ENCODE assay signal across 23 cellular contexts in the genomic region with DNA sequence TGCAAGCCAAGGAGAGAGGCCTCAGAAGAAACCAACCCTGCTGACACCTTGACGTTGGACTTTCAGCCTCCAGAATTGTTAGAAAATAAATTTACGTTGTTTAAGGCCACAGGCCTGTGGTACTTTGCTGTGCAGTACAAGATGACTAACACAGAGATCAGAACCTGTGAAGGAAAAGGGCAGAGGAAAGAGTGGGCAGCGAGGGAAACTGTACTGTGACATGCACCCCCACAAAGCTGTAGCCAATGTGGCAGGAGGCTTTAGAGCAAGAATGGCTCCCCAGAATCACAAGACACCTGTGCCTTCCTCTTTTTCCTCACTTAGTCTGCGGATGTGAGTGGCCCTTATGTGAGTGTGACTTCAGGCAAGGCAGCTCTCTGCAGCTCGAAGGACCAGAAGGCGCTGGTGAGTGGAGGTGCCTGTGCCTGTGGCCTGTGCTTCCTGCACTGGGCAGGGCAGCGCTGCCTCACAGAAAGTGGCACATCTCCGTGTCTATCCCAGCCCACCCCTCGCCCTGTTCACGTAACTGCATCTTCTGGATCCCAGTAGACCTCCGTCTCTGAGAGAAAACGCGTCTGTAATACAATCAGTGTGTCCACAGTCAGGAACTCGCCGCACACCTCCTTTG.
A peak's percentile ranks its signal among the peaks of the same experiment; 100 is the strongest.
DNase-seq lines count a peak whose midpoint lies in the region; ATAC-seq and TF ChIP-seq lines count a peak whose summit lies in the region.
"Had no signal": no experiment of that assay in that cellular context is flagged by ENCODE, and none has a peak within 500 bp of the region (broad histone marks: within the 10 kb centered on the region; RNA-seq: fewer than 3 reads in every experiment).

No MANE protein-coding gene starts in this region.

- no peaks in the 10 kb centered on the region for H3K79me2 ChIP-seq in neural progenitor cell (ENCODE audit: low read depth)

- no peaks in the 10 kb centered on the region for H3K36me3 Mint-ChIP-seq in activated CD8-positive, alpha-beta T cell treated with anti-CD3 and anti-CD28 coated beads for 36 hours (ENCODE audit: low read depth)
- no peaks in the 10 kb centered on the region for H3K36me3 Mint-ChIP-seq in activated CD8-positive, alpha-beta T cell treated with anti-CD3 and anti-CD28 coated beads, Interleukin-2, amount 10 ng/mL, durations not matched to agents 7 days and 5 days (ENCODE audit: low read depth)
- H3K36me3 Mint-ChIP-seq in activated T-helper 17 cell treated with anti-CD3 and anti-CD28 coated beads, Interleukin-2, amount 50 U/mL, for 72 hours (ENCODE audit: low read depth): no peaks in the 10 kb centered on the region
- H3K36me3 Mint-ChIP-seq in neural progenitor cell: no peaks in the 10 kb centered on the region
- H3K36me3 Mint-ChIP-seq: CD4-positive, alpha-beta memory T cell had no signal

- no peaks in the 10 kb centered on the region for H3K36me3 ChIP-seq in neural progenitor cell
- H3K36me3 ChIP-seq: BLaER1 treated with 17β-estradiol and CSF1 and Interleukin-3, amounts not matched to agents 10 nM and 100 nM had no signal

- H2AFZ ChIP-seq in neural progenitor cell (replicated peaks): no peak overlapping the region

- no peak for TF ChIP-seq CTCF in activated CD8-positive, alpha-beta T cell treated with anti-CD3 and anti-CD28 coated beads for 36 hours (IDR thresholded peaks at IDR 0.05)
- no peak for TF ChIP-seq CTCF in neural progenitor cell (IDR thresholded peaks at IDR 0.05)

- no peaks in the 10 kb centered on the region for H3K4me1 ChIP-seq in neural progenitor cell
- H3K4me1 ChIP-seq: A549 had no signal

- no peak overlapping the region for H3K4me3 Mint-ChIP-seq in activated CD8-positive, alpha-beta T cell treated with anti-CD3 and anti-CD28 coated beads for 36 hours
- H3K4me3 Mint-ChIP-seq in activated CD8-positive, alpha-beta T cell treated with anti-CD3 and anti-CD28 coated beads, Interleukin-2, amount 10 ng/mL, durations not matched to agents 7 days and 5 days: no peak overlapping the region
- no peak overlapping the region for H3K4me3 Mint-ChIP-seq in activated T-helper 17 cell treated with anti-CD3 and anti-CD28 coated beads, Interleukin-2, amount 50 U/mL, for 72 hours
- H3K4me3 Mint-ChIP-seq in neural progenitor cell: no peak overlapping the region
- H3K4me3 Mint-ChIP-seq: CD4-positive, alpha-beta memory T cell had no signal

- peak; percentile 92 for ATAC-seq in activated CD8-positive, alpha-beta T cell treated with anti-CD3 and anti-CD28 coated beads for 36 hours
- no peak for ATAC-seq in activated CD8-positive, alpha-beta T cell treated with anti-CD3 and anti-CD28 coated beads, Interleukin-2, amount 10 ng/mL, durations not matched to agents 7 days and 5 days
- ATAC-seq in activated T-helper 17 cell treated with anti-CD3 and anti-CD28 coated beads, Interleukin-2, amount 50 U/mL, for 72 hours (replicated peaks): peak; percentile 80
- ATAC-seq in stimulated activated naive CD8-positive, alpha-beta T cell treated with anti-CD3 and anti-CD28 coated beads, Interleukin-15, Interleukin-2, amounts not matched to agents 100 U/mL and 50 U/mL, for 24 hours: peak; percentile 88
- no peak for ATAC-seq in GM21717 (IDR thresholded peaks at IDR 0.05; ENCODE audit: unreplicated experiment)
- no peak for ATAC-seq in GM18517 (IDR thresholded peaks at IDR 0.05; ENCODE audit: unreplicated experiment)
- ATAC-seq: A549, PC-3 had no signal

- peak overlapping the region; percentile 18 for H3K27ac Mint-ChIP-seq in activated CD8-positive, alpha-beta T cell treated with anti-CD3 and anti-CD28 coated beads for 36 hours
- no peak overlapping the region for H3K27ac Mint-ChIP-seq in activated CD8-positive, alpha-beta T cell treated with anti-CD3 and anti-CD28 coated beads, Interleukin-2, amount 10 ng/mL, durations not matched to agents 7 days and 5 days
- no peak overlapping the region for H3K27ac Mint-ChIP-seq in activated T-helper 17 cell treated with anti-CD3 and anti-CD28 coated beads, Interleukin-2, amount 50 U/mL, for 72 hours
- peak overlapping the region; percentile 58 for H3K27ac Mint-ChIP-seq in neural progenitor cell

- no peaks in the 10 kb centered on the region for H3F3A ChIP-seq in neural progenitor cell (ENCODE audit: low read depth)

- no peak overlapping the region for H3K9ac ChIP-seq in neural progenitor cell
- H3K9ac ChIP-seq: BLaER1 treated with 17β-estradiol and CSF1 and Interleukin-3, amounts not matched to agents 10 nM and 100 nM; KMS-11 had no signal

- no peaks in the 10 kb centered on the region for H4K20me1 ChIP-seq in neural progenitor cell (ENCODE audit: low read depth)
- H4K20me1 ChIP-seq: BLaER1 treated with 17β-estradiol and CSF1 and Interleukin-3, amounts not matched to agents 10 nM and 100 nM had no signal

- peaks cover 6% of the 10 kb centered on the region for H3K27me3 Mint-ChIP-seq in activated CD8-positive, alpha-beta T cell treated with anti-CD3 and anti-CD28 coated beads for 36 hours
- peaks cover 2% of the 10 kb centered on the region for H3K27me3 Mint-ChIP-seq in activated CD8-positive, alpha-beta T cell treated with anti-CD3 and anti-CD28 coated beads, Interleukin-2, amount 10 ng/mL, durations not matched to agents 7 days and 5 days (ENCODE audit: low read depth)
- peaks cover 24% of the 10 kb centered on the region for H3K27me3 Mint-ChIP-seq in activated T-helper 17 cell treated with anti-CD3 and anti-CD28 coated beads, Interleukin-2, amount 50 U/mL, for 72 hours
- H3K27me3 Mint-ChIP-seq in neural progenitor cell (ENCODE audit: insufficient read depth, low read depth): no peaks in the 10 kb centered on the region

- H3K4me2 ChIP-seq in neural progenitor cell: no peak overlapping the region
- H3K4me2 ChIP-seq: A549; BLaER1 treated with 17β-estradiol and CSF1 and Interleukin-3, amounts not matched to agents 10 nM and 100 nM; KMS-11 had no signal

- DNase-seq in activated CD8-positive, alpha-beta T cell treated with anti-CD3 and anti-CD28 coated beads for 36 hours: peak; percentile 70
- DNase-seq in activated CD8-positive, alpha-beta T cell treated with anti-CD3 and anti-CD28 coated beads, Interleukin-2, amount 10 ng/mL, durations not matched to agents 7 days and 5 days: no peak
- DNase-seq in neural progenitor cell (ENCODE audit: low spot score): no peak
- peak; percentile 14 for DNase-seq in stimulated activated naive CD8-positive, alpha-beta T cell treated with anti-CD3 and anti-CD28 coated beads, Interleukin-15, Interleukin-2, amounts not matched to agents 100 U/mL and 50 U/mL, for 24 hours
- DNase-seq: AML-193; CD4-positive, alpha-beta memory T cell; COR-L47; DMS53; HCEC 1CT; MM.1S; NCI-H2029; NCI-H446; NCI-H526; NCI-H82; NK-92 treated with Interleukin-12 subunit alpha and Interleukin-12 subunit beta, amount 100 ng/mL, for 24 hours; PC-3 had no signal

- peaks cover 21% of the 10 kb centered on the region for H3K4me1 Mint-ChIP-seq in activated CD8-positive, alpha-beta T cell treated with anti-CD3 and anti-CD28 coated beads for 36 hours (ENCODE audit: low read depth)
- H3K4me1 Mint-ChIP-seq in activated CD8-positive, alpha-beta T cell treated with anti-CD3 and anti-CD28 coated beads, Interleukin-2, amount 10 ng/mL, durations not matched to agents 7 days and 5 days (ENCODE audit: low read depth): no peaks in the 10 kb centered on the region
- H3K4me1 Mint-ChIP-seq in activated T-helper 17 cell treated with anti-CD3 and anti-CD28 coated beads, Interleukin-2, amount 50 U/mL, for 72 hours: no peaks in the 10 kb centered on the region
- peaks cover 6% of the 10 kb centered on the region for H3K4me1 Mint-ChIP-seq in neural progenitor cell
- H3K4me1 Mint-ChIP-seq: CD4-positive, alpha-beta memory T cell had no signal

- intact Hi-C loops in activated CD8-positive, alpha-beta T cell treated with anti-CD3 and anti-CD28 coated beads for 36 hours (cut with micrococcal nuclease): no loop called here

- no peaks in the 10 kb centered on the region for H3K9me3 ChIP-seq in neural progenitor cell (ENCODE audit: low read depth)
- H3K9me3 ChIP-seq: A549 had no signal

- no peaks in the 10 kb centered on the region for H3K9me3 Mint-ChIP-seq in activated CD8-positive, alpha-beta T cell treated with anti-CD3 and anti-CD28 coated beads for 36 hours
- H3K9me3 Mint-ChIP-seq in activated CD8-positive, alpha-beta T cell treated with anti-CD3 and anti-CD28 coated beads, Interleukin-2, amount 10 ng/mL, durations not matched to agents 7 days and 5 days (ENCODE audit: insufficient read depth): no peaks in the 10 kb centered on the region
- H3K9me3 Mint-ChIP-seq in activated T-helper 17 cell treated with anti-CD3 and anti-CD28 coated beads, Interleukin-2, amount 50 U/mL, for 72 hours: no peaks in the 10 kb centered on the region
- H3K9me3 Mint-ChIP-seq in neural progenitor cell: peaks cover 3% of the 10 kb centered on the region
- H3K9me3 Mint-ChIP-seq: IgD-negative memory B cell had no signal

- POLR2A ChIA-PET in activated CD8-positive, alpha-beta T cell treated with anti-CD3 and anti-CD28 coated beads for 36 hours (lab: Charles Lee): no interaction called here
- POLR2A ChIA-PET in activated CD8-positive, alpha-beta T cell treated with anti-CD3 and anti-CD28 coated beads, Interleukin-2, amount 10 ng/mL, durations not matched to agents 7 days and 5 days (lab: Charles Lee): no interaction called here

- H3K27me3 ChIP-seq in neural progenitor cell: no peaks in the 10 kb centered on the region
- H3K27me3 ChIP-seq: BLaER1 treated with 17β-estradiol and CSF1 and Interleukin-3, amounts not matched to agents 10 nM and 100 nM had no signal

- no peak overlapping the region for H3K27ac ChIP-seq in neural progenitor cell
- H3K27ac ChIP-seq: A549; BLaER1 treated with 17β-estradiol and CSF1 and Interleukin-3, amounts not matched to agents 10 nM and 100 nM; KMS-11 had no signal

- CTCF ChIA-PET in activated CD8-positive, alpha-beta T cell treated with anti-CD3 and anti-CD28 coated beads for 36 hours (lab: Charles Lee): interaction anchor here (2.1 kb wide), 1 partner anchor 11 kb away, joined by 11 read pairs; no protein-coding TSS in a partner anchor
- CTCF ChIA-PET in activated CD8-positive, alpha-beta T cell treated with anti-CD3 and anti-CD28 coated beads, Interleukin-2, amount 10 ng/mL, durations not matched to agents 7 days and 5 days (lab: Charles Lee): interaction anchor here (2.4 kb wide), 1 partner anchor 12 kb away, joined by 8 read pairs; no protein-coding TSS in a partner anchor

- H3K4me3 ChIP-seq in neural progenitor cell: no peak overlapping the region
- H3K4me3 ChIP-seq: A549; BLaER1 treated with 17β-estradiol and CSF1 and Interleukin-3, amounts not matched to agents 10 nM and 100 nM had no signal

Comparison
In these comparisons a context has a peak if more than half of its experiments do, and no peak if none do; other contexts are left out.
1. ATAC-seq: peak in activated CD8-positive, alpha-beta T cell treated with anti-CD3 and anti-CD28 coated beads for 36 hours (single experiment), activated T-helper 17 cell treated with anti-CD3 and anti-CD28 coated beads, Interleukin-2, amount 50 U/mL, for 72 hours (single experiment) and stimulated activated naive CD8-positive, alpha-beta T cell treated with anti-CD3 and anti-CD28 coated beads, Interleukin-15, Interleukin-2, amounts not matched to agents 100 U/mL and 50 U/mL, for 24 hours (single experiment); none in activated CD8-positive, alpha-beta T cell treated with anti-CD3 and anti-CD28 coated beads, Interleukin-2, amount 10 ng/mL, durations not matched to agents 7 days and 5 days (single experiment), GM21717 (single experiment) and GM18517 (single experiment).
2. DNase-seq: peak in activated CD8-positive, alpha-beta T cell treated with anti-CD3 and anti-CD28 coated beads for 36 hours (single experiment) and stimulated activated naive CD8-positive, alpha-beta T cell treated with anti-CD3 and anti-CD28 coated beads, Interleukin-15, Interleukin-2, amounts not matched to agents 100 U/mL and 50 U/mL, for 24 hours (single experiment); none in activated CD8-positive, alpha-beta T cell treated with anti-CD3 and anti-CD28 coated beads, Interleukin-2, amount 10 ng/mL, durations not matched to agents 7 days and 5 days (single experiment) and neural progenitor cell (single experiment).
3. H3K27ac Mint-ChIP-seq: peak in activated CD8-positive, alpha-beta T cell treated with anti-CD3 and anti-CD28 coated beads for 36 hours (single experiment) and neural progenitor cell (single experiment); none in activated CD8-positive, alpha-beta T cell treated with anti-CD3 and anti-CD28 coated beads, Interleukin-2, amount 10 ng/mL, durations not matched to agents 7 days and 5 days (single experiment) and activated T-helper 17 cell treated with anti-CD3 and anti-CD28 coated beads, Interleukin-2, amount 50 U/mL, for 72 hours (single experiment).